In the genomic region with DNA sequence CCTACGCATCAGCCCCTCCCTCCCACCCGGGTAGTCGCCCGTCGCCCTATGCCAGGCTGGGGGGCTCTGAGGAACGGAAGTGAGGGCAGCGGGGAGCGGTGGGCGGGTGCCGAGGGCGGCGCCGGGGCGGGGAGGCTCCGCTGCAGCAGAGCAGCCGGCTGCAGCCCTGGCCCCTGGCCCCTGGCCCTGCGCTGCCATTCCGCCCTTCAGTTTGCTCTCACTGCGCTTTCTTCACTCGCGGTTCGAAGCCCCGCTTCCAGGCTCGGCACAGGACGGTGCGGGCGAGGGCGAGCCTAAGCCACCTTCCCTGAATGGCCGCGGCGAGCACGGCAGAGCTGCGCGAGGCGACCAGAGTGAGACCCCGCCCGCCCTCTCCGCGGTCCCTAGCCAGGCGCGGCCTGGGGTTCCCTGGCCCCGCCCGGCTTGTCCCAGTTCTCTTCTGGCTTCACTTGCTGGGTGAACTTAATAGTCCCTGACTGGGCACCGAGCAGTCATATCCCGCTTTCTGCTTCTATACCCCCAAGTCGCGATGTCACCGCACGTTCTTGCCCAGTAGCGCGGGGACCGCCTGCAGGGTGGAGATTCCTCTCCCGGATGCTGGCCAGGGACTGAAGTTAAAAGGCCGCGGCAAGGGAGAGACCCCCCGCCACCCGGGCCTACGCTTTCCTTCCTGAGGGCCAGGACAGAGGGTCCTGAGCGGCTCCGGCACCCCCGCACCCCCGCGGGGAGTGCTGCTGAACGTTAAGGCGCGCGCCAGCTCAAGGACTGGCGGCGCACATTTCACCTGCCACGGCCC, we compare ENCODE assay signal across 8 cellular contexts. TPM values are rescaled to one million over a fixed set of nuclear protein-coding genes. Genes with fewer than 3 reads are reported as not detected.
A peak's percentile ranks its signal among the peaks of the same experiment; 100 is the strongest.
DNase-seq lines count a peak whose midpoint lies in the region; ATAC-seq lines count a peak whose summit lies in the region.

No MANE protein-coding gene starts in this region.

- peaks cover 37% of the 10 kb centered on the region for H3K27me3 ChIP-seq in HUES6 (ENCODE audit: control insufficient read depth, insufficient read depth, low read length)
- H3K27me3 ChIP-seq in right cardiac atrium (ENCODE audit: control insufficient read depth, insufficient read depth) = no peaks in the 10 kb centered on the region

- no peak overlapping the region for H3K27ac Mint-ChIP-seq in activated naive CD4-positive, alpha-beta T cell treated with anti-CD3 and anti-CD28 coated beads, Interleukin-2, amount 50 U/mL, for 72 hours

- H3K4me1 ChIP-seq in HUES6 (ENCODE audit: control insufficient read depth, insufficient read depth, low read length) (peaks cover 4% of the 10 kb centered on the region; the same call in 1 of the 2 replicates), right cardiac atrium (ENCODE audit: control insufficient read depth, insufficient read depth, low read length) (peaks cover 2% of the 10 kb centered on the region)

- intact Hi-C loops in right cardiac atrium (cut with DNase I) = no loop called here

- ATAC-seq in GM18498 (IDR thresholded peaks at IDR 0.05; ENCODE audit: unreplicated experiment) (peak; percentile 58), GM21619 (IDR thresholded peaks at IDR 0.05; ENCODE audit: unreplicated experiment) (peak; percentile 46), right cardiac atrium (peak; percentile 78 to 83)
- ATAC-seq in activated naive CD4-positive, alpha-beta T cell treated with anti-CD3 and anti-CD28 coated beads, Interleukin-2, amount 50 U/mL, for 72 hours = peak; percentile 50 to 65

- peaks cover 26 to 27% of the 10 kb centered on the region in 2 donors for H3K36me3 Mint-ChIP-seq in activated naive CD4-positive, alpha-beta T cell treated with anti-CD3 and anti-CD28 coated beads, Interleukin-2, amount 50 U/mL, for 72 hours

- H3K9me3 Mint-ChIP-seq in activated naive CD4-positive, alpha-beta T cell treated with anti-CD3 and anti-CD28 coated beads, Interleukin-2, amount 50 U/mL, for 72 hours = peaks cover 0 to 8% of the 10 kb centered on the region in 2 donors

- H3K27ac ChIP-seq in HUES6 (ENCODE audit: low read depth, low read length) = no peak overlapping the region
- no peak overlapping the region for H3K27ac ChIP-seq in right cardiac atrium (ENCODE audit: low read length)

- DNase-seq in activated naive CD4-positive, alpha-beta T cell treated with anti-CD3 and anti-CD28 coated beads, Interleukin-2, amount 50 U/mL, for 72 hours (ENCODE audit: low spot score in 2 of 2) = no peak
- DNase-seq in right cardiac atrium (peak in 1 of 3 donors; percentile 50), skeletal muscle cell (ENCODE audit: low read depth) (no peak), SK-N-DZ (ENCODE audit: low spot score) (no peak), NCI-H345 treated with DMSO at 0.1 percent for 48 hours (lab: John Stamatoyannopoulos, UW; ENCODE audit: unreplicated experiment) (no peak)

- WGBS in right cardiac atrium = 1% methylated on average over 70 of the region's 70 CpGs

- H3K9me3 ChIP-seq in HUES6 (ENCODE audit: control insufficient read depth, insufficient read depth, low read depth, low read length) (peaks cover 29% of the 10 kb centered on the region), right cardiac atrium (ENCODE audit: control insufficient read depth, low read length) (no peaks in the 10 kb centered on the region)

- H3K4me3 ChIP-seq in HUES6 (ENCODE audit: low read depth, low read length) = peak overlapping the region; percentile 86
- peak overlapping the region; percentile 61 for H3K4me3 ChIP-seq in right cardiac atrium (ENCODE audit: low read length)
- H3K4me3 ChIP-seq in skeletal muscle cell (ENCODE audit: low read depth, low read length) = peak overlapping the region; percentile 83

- H3K36me3 ChIP-seq in HUES6 (ENCODE audit: control insufficient read depth, insufficient read depth, low read length) = peaks cover 9% of the 10 kb centered on the region

- peak overlapping the region; percentile 63 for H3K9ac ChIP-seq in HUES6 (ENCODE audit: low read length)

RNA-seq across cellular contexts. Expression of a gene that starts 0.6 kb away (rescaled TPM):
- under 1 TPM in 1 of 2 donors, not detected in 1; 0.91 TPM for total RNA-seq in activated naive CD4-positive, alpha-beta T cell treated with anti-CD3 and anti-CD28 coated beads, Interleukin-2, amount 50 U/mL, for 72 hours
- total RNA-seq in right cardiac atrium = 1 to 10 TPM in 1 of 4 donors, under 1 TPM in 3; 0.49 to 1.2 (median 0.81) TPM
- 0.07 TPM for polyA plus RNA-seq in right cardiac atrium
- 19.4 and 20.1 TPM in 2 replicates for polyA plus RNA-seq in SK-N-DZ (2014; cell fraction: cytosol; rRNA removed)
- polyA plus RNA-seq in SK-N-DZ (2014; cell fraction: nucleus; rRNA removed) = 13.0 and 18.0 TPM in 2 replicates
